Comparison of ENCODE assay signal across 1 cellular context in the genomic region with DNA sequence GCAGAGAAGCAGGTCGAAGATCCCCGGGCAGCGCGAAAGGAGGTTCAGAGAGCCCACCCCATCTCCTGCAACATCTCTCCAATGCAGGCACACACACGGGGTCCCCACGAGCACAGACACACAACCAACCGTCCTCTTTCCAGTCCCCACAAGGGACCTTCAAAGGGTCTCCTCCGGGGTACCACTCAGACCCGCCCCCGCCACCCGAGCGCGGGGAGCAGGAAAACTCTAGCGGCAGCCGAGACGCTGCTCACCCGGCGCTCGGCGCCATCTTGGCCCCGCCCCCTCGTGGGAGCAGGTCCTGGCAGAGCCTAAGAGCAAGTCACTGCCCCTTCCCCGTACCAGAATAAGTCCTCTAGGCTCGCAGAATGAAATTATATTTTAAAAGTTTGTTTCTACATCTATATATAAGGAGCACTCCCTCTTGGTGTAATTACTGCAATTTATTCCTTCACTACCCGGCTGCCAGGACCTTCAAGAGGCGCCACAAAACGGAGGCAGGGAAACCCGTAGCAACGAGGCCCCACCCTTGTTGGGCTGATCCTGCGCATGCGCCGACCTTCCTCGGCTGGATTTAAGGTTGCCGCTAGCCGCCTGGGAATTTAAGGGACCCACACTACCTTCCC.
TF ChIP-seq lines count a peak whose summit lies in the region.

A gene with protein sequence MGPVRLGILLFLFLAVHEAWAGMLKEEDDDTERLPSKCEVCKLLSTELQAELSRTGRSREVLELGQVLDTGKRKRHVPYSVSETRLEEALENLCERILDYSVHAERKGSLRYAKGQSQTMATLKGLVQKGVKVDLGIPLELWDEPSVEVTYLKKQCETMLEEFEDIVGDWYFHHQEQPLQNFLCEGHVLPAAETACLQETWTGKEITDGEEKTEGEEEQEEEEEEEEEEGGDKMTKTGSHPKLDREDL (plus strand): TSS at position 560 of the 626 bp plus-strand sequence. CDS start 111 bp downstream, outside the sequence.
TAF6 (minus strand) TSS at position 284 of the 626 bp plus-strand sequence. CDS start 5,149 bp downstream, outside the sequence.

TF ChIP-seq in K562, 482 proteins besides CTCF, POLR2A, EP300 and RAD21 (continued from another document and continues in another):
- TF ChIP-seq, protein P1, sequence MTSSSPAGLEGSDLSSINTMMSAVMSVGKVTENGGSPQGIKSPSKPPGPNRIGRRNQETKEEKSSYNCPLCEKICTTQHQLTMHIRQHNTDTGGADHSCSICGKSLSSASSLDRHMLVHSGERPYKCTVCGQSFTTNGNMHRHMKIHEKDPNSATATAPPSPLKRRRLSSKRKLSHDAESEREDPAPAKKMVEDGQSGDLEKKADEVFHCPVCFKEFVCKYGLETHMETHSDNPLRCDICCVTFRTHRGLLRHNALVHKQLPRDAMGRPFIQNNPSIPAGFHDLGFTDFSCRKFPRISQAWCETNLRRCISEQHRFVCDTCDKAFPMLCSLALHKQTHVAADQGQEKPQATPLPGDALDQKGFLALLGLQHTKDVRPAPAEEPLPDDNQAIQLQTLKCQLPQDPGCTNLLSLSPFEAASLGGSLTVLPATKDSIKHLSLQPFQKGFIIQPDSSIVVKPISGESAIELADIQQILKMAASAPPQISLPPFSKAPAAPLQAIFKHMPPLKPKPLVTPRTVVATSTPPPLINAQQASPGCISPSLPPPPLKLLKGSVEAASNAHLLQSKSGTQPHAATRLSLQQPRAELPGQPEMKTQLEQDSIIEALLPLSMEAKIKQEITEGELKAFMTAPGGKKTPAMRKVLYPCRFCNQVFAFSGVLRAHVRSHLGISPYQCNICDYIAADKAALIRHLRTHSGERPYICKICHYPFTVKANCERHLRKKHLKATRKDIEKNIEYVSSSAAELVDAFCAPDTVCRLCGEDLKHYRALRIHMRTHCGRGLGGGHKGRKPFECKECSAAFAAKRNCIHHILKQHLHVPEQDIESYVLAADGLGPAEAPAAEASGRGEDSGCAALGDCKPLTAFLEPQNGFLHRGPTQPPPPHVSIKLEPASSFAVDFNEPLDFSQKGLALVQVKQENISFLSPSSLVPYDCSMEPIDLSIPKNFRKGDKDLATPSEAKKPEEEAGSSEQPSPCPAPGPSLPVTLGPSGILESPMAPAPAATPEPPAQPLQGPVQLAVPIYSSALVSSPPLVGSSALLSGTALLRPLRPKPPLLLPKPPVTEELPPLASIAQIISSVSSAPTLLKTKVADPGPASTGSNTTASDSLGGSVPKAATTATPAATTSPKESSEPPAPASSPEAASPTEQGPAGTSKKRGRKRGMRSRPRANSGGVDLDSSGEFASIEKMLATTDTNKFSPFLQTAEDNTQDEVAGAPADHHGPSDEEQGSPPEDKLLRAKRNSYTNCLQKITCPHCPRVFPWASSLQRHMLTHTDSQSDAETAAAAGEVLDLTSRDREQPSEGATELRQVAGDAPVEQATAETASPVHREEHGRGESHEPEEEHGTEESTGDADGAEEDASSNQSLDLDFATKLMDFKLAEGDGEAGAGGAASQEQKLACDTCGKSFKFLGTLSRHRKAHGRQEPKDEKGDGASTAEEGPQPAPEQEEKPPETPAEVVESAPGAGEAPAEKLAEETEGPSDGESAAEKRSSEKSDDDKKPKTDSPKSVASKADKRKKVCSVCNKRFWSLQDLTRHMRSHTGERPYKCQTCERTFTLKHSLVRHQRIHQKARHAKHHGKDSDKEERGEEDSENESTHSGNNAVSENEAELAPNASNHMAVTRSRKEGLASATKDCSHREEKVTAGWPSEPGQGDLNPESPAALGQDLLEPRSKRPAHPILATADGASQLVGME (CRISPR knock-in tag; IDR thresholded peaks at IDR 0.05) = 0 out of 2 replicates have a peak, but pooled peaks have one; percentile 60
- TF ChIP-seq ZNF174 (CRISPR knock-in tag; IDR thresholded peaks at IDR 0.05) (no peak; the same call in 1 of the 2 replicates), ZKSCAN3 (CRISPR knock-in tag; IDR thresholded peaks at IDR 0.05) (no peak), SAP30 (IDR thresholded peaks at IDR 0.05; ENCODE audit: borderline replicate concordance, insufficient read depth, low read depth, low read length, poor library complexity, severe bottlenecking) (peak; percentile 57), TBL1XR1 (IDR thresholded peaks at IDR 0.05; ENCODE audit: low read length in 2 of 2) (peak; percentile 39 to 75; a peak in 2 of 4 replicates), HNRNPLL (IDR thresholded peaks at IDR 0.05; ENCODE audit: low read depth, low read length, poor library complexity, severe bottlenecking) (peak; percentile 18), ZNF592 (IDR thresholded peaks at IDR 0.05) (no peak), CTBP1 (IDR thresholded peaks at IDR 0.05; ENCODE audit: borderline replicate concordance) (no peak), BRD9 (IDR thresholded peaks at IDR 0.05; ENCODE audit: low read depth, partially characterized antibody) (peak; percentile 22), KLF13 (tag; IDR thresholded peaks at IDR 0.05; ENCODE audit: borderline replicate concordance, low read depth) (peak; percentile 96), ARID2 (IDR thresholded peaks at IDR 0.05) (no peak), FIP1L1 (IDR thresholded peaks at IDR 0.05; ENCODE audit: low read depth, low read length, poor library complexity, severe bottlenecking) (no peak), TGIF2 (CRISPR knock-in tag; IDR thresholded peaks at IDR 0.05) (no peak), RCOR1 (IDR thresholded peaks at IDR 0.05; ENCODE audit: borderline replicate concordance in 1 of 2, low read depth in 2 of 2, low read length in 2 of 2) (peak; percentile 12 to 48; a peak in 2 of 4 replicates), ZNF584 (CRISPR knock-in tag; IDR thresholded peaks at IDR 0.05; ENCODE audit: low read depth) (no peak), SLC30A9 (CRISPR knock-in tag; IDR thresholded peaks at IDR 0.05) (no peak), MEF2D (tag; conservative IDR thresholded peaks at IDR 0.05; ENCODE audit: low read depth) (no peak), BRCA1 (IDR thresholded peaks at IDR 0.05) (no peak), BRCA1 (CRISPR knock-in tag; IDR thresholded peaks at IDR 0.05) (no peak), ZMIZ1 (IDR thresholded peaks at IDR 0.05; ENCODE audit: low read depth in 2 of 2, low read length in 2 of 2) (0 out of 4 replicates have a peak, but pooled peaks of 1 of the 2 experiments have one; percentile 44), EGR1 (conservative IDR thresholded peaks at IDR 0.05) (peak; percentile 93), TAF7 (tag; IDR thresholded peaks at IDR 0.05) (peak; percentile 100), EHMT2 (IDR thresholded peaks at IDR 0.05) (no peak), CREB3L1 (IDR thresholded peaks at IDR 0.05; ENCODE audit: borderline replicate concordance, low read depth) (no peak; the same call in 1 of the 2 replicates), YY1 (IDR thresholded peaks at IDR 0.05; ENCODE audit: borderline replicate concordance in 1 of 3, control insufficient read depth in 1 of 3, extremely low read depth in 1 of 3, insufficient read depth in 3 of 3, insufficient read length in 1 of 3, insufficient replicate concordance in 2 of 3, low read depth in 1 of 3, low read length in 2 of 3) (peak; percentile 98 to 99 (median 99)), ZNF347 (CRISPR knock-in tag; IDR thresholded peaks at IDR 0.05; ENCODE audit: low read depth) (peak; percentile 71; the same call in 1 of the 2 replicates), BACH1 (tag; IDR thresholded peaks at IDR 0.05) (no peak), COPS2 (conservative IDR thresholded peaks at IDR 0.05) (no peak), CHD1 (IDR thresholded peaks at IDR 0.05; ENCODE audit: low read length) (no peak)
- TF ChIP-seq, protein P2, sequence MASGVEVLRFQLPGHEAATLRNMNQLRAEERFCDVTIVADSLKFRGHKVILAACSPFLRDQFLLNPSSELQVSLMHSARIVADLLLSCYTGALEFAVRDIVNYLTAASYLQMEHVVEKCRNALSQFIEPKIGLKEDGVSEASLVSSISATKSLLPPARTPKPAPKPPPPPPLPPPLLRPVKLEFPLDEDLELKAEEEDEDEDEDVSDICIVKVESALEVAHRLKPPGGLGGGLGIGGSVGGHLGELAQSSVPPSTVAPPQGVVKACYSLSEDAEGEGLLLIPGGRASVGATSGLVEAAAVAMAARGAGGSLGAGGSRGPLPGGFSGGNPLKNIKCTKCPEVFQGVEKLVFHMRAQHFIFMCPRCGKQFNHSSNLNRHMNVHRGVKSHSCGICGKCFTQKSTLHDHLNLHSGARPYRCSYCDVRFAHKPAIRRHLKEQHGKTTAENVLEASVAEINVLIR (CRISPR knock-in tag; IDR thresholded peaks at IDR 0.05) = no peak
- TF ChIP-seq, protein P3, sequence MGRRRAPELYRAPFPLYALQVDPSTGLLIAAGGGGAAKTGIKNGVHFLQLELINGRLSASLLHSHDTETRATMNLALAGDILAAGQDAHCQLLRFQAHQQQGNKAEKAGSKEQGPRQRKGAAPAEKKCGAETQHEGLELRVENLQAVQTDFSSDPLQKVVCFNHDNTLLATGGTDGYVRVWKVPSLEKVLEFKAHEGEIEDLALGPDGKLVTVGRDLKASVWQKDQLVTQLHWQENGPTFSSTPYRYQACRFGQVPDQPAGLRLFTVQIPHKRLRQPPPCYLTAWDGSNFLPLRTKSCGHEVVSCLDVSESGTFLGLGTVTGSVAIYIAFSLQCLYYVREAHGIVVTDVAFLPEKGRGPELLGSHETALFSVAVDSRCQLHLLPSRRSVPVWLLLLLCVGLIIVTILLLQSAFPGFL (CRISPR knock-in tag; IDR thresholded peaks at IDR 0.05) = peak; percentile 98
- TF ChIP-seq, protein P4, sequence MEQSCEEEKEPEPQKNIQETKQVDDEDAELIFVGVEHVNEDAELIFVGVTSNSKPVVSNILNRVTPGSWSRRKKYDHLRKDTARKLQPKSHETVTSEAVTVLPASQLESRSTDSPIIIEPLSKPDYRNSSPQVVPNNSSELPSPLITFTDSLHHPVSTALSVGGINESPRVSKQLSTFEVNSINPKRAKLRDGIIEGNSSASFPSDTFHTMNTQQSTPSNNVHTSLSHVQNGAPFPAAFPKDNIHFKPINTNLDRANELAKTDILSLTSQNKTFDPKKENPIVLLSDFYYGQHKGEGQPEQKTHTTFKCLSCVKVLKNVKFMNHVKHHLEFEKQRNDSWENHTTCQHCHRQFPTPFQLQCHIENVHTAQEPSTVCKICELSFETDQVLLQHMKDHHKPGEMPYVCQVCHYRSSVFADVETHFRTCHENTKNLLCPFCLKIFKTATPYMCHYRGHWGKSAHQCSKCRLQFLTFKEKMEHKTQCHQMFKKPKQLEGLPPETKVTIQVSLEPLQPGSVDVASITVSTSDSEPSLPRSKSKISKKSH (CRISPR knock-in tag; IDR thresholded peaks at IDR 0.05) = no peak
